1 cellular context compared by ENCODE assay signal in the genomic region with DNA sequence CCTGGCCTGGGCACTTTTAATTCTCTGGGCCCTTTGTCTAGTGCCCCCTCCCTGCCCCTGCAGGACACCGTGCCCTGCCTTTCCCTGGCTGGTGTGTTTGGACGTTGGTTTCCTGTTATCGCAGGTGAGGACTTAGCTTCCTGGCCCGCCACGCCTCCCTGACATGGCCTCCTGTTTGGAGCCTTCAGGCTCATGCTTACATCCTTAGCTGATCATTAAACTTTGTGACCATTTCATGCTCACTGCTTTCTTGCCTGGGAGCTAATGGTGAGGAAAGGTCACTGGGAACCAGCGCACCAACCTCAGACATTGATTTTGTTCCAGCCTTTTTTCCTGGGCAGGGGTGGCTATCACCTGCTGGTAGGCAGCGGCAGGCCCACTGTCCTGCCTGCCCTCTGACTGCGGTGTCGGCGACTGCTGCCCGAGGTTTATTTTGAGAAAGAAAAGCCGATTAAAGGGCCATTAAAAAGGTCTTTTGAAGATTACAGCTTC.
TF ChIP-seq lines count a peak whose summit lies in the region.

No MANE protein-coding gene starts in this region.

TF ChIP-seq in HepG2, 621 proteins besides CTCF, POLR2A, EP300 and RAD21 (continued from another document):
- TF ChIP-seq, protein P1, sequence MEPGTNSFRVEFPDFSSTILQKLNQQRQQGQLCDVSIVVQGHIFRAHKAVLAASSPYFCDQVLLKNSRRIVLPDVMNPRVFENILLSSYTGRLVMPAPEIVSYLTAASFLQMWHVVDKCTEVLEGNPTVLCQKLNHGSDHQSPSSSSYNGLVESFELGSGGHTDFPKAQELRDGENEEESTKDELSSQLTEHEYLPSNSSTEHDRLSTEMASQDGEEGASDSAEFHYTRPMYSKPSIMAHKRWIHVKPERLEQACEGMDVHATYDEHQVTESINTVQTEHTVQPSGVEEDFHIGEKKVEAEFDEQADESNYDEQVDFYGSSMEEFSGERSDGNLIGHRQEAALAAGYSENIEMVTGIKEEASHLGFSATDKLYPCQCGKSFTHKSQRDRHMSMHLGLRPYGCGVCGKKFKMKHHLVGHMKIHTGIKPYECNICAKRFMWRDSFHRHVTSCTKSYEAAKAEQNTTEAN (CRISPR knock-in tag; conservative IDR thresholded peaks at IDR 0.05), result peak; percentile 29; the same call in 1 of the 2 replicates
- TF ChIP-seq GABPB1 (CRISPR knock-in tag; IDR thresholded peaks at IDR 0.05) (0 out of 2 replicates have a peak, but pooled peaks have one; percentile 22), ZC3H13 (CRISPR knock-in tag; IDR thresholded peaks at IDR 0.05) (0 out of 2 replicates have a peak, but pooled peaks have one; percentile 15), ZNF501 (CRISPR knock-in tag; IDR thresholded peaks at IDR 0.05) (peak; percentile 57; the same call in 1 of the 2 replicates), ZNF766 (CRISPR knock-in tag; IDR thresholded peaks at IDR 0.05; ENCODE audit: borderline replicate concordance) (peak; percentile 21; the same call in 1 of the 2 replicates), XRCC5 (optimal IDR thresholded peaks at IDR 0.05; ENCODE audit: low read length) (peak; percentile 47), MYC (CRISPR knock-in tag; IDR thresholded peaks at IDR 0.05; ENCODE audit: borderline replicate concordance) (peak; percentile 63; the same call in 1 of the 2 replicates), POGZ (CRISPR knock-in tag; IDR thresholded peaks at IDR 0.05) (peak; percentile 22; the same call in 1 of the 2 replicates), RARA (CRISPR knock-in tag; IDR thresholded peaks at IDR 0.05) (peak; percentile 71; the same call in 1 of the 2 replicates), THAP11 (CRISPR knock-in tag; IDR thresholded peaks at IDR 0.05) (peak; percentile 44; the same call in 1 of the 2 replicates), ELF3 (CRISPR knock-in tag; IDR thresholded peaks at IDR 0.05) (peak; percentile 79), SMAD3 (CRISPR knock-in tag; IDR thresholded peaks at IDR 0.05) (0 out of 2 replicates have a peak, but pooled peaks have one; percentile 27), ZNF431 (CRISPR knock-in tag; IDR thresholded peaks at IDR 0.05; ENCODE audit: borderline replicate concordance, low read depth) (0 out of 2 replicates have a peak, but pooled peaks have one; percentile 46), MEIS2 (CRISPR knock-in tag; IDR thresholded peaks at IDR 0.05) (0 out of 2 replicates have a peak, but pooled peaks have one; percentile 46), ESRRA (CRISPR knock-in tag; IDR thresholded peaks at IDR 0.05; ENCODE audit: low read depth) (peak; percentile 45), ZNF644 (CRISPR knock-in tag; IDR thresholded peaks at IDR 0.05; ENCODE audit: low read depth) (peak; percentile 47; the same call in 1 of the 2 replicates)
- TF ChIP-seq, protein P2, sequence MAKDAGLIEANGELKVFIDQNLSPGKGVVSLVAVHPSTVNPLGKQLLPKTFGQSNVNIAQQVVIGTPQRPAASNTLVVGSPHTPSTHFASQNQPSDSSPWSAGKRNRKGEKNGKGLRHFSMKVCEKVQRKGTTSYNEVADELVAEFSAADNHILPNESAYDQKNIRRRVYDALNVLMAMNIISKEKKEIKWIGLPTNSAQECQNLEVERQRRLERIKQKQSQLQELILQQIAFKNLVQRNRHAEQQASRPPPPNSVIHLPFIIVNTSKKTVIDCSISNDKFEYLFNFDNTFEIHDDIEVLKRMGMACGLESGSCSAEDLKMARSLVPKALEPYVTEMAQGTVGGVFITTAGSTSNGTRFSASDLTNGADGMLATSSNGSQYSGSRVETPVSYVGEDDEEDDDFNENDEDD (CRISPR knock-in tag; IDR thresholded peaks at IDR 0.05; ENCODE audit: borderline replicate concordance), result peak; percentile 49; the same call in 1 of the 2 replicates
- TF ChIP-seq, protein P3, sequence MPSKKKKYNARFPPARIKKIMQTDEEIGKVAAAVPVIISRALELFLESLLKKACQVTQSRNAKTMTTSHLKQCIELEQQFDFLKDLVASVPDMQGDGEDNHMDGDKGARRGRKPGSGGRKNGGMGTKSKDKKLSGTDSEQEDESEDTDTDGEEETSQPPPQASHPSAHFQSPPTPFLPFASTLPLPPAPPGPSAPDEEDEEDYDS (CRISPR knock-in tag; IDR thresholded peaks at IDR 0.05), result peak; percentile 76
- TF ChIP-seq, protein P4, sequence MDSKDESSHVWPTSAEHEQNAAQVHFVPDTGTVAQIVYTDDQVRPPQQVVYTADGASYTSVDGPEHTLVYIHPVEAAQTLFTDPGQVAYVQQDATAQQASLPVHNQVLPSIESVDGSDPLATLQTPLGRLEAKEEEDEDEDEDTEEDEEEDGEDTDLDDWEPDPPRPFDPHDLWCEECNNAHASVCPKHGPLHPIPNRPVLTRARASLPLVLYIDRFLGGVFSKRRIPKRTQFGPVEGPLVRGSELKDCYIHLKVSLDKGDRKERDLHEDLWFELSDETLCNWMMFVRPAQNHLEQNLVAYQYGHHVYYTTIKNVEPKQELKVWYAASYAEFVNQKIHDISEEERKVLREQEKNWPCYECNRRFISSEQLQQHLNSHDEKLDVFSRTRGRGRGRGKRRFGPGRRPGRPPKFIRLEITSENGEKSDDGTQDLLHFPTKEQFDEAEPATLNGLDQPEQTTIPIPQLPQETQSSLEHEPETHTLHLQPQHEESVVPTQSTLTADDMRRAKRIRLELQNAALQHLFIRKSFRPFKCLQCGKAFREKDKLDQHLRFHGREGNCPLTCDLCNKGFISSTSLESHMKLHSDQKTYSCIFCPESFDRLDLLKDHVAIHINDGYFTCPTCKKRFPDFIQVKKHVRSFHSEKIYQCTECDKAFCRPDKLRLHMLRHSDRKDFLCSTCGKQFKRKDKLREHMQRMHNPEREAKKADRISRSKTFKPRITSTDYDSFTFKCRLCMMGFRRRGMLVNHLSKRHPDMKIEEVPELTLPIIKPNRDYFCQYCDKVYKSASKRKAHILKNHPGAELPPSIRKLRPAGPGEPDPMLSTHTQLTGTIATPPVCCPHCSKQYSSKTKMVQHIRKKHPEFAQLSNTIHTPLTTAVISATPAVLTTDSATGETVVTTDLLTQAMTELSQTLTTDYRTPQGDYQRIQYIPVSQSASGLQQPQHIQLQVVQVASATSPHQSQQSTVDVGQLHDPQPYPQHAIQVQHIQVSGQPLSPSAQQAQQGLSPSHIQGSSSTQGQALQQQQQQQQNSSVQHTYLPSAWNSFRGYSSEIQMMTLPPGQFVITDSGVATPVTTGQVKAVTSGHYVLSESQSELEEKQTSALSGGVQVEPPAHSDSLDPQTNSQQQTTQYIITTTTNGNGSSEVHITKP (CRISPR knock-in tag; IDR thresholded peaks at IDR 0.05; ENCODE audit: low read depth), result no peak
- TF ChIP-seq, protein P5, sequence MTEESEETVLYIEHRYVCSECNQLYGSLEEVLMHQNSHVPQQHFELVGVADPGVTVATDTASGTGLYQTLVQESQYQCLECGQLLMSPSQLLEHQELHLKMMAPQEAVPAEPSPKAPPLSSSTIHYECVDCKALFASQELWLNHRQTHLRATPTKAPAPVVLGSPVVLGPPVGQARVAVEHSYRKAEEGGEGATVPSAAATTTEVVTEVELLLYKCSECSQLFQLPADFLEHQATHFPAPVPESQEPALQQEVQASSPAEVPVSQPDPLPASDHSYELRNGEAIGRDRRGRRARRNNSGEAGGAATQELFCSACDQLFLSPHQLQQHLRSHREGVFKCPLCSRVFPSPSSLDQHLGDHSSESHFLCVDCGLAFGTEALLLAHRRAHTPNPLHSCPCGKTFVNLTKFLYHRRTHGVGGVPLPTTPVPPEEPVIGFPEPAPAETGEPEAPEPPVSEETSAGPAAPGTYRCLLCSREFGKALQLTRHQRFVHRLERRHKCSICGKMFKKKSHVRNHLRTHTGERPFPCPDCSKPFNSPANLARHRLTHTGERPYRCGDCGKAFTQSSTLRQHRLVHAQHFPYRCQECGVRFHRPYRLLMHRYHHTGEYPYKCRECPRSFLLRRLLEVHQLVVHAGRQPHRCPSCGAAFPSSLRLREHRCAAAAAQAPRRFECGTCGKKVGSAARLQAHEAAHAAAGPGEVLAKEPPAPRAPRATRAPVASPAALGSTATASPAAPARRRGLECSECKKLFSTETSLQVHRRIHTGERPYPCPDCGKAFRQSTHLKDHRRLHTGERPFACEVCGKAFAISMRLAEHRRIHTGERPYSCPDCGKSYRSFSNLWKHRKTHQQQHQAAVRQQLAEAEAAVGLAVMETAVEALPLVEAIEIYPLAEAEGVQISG (CRISPR knock-in tag; IDR thresholded peaks at IDR 0.05), result peak; percentile 56
- TF ChIP-seq, protein P6, sequence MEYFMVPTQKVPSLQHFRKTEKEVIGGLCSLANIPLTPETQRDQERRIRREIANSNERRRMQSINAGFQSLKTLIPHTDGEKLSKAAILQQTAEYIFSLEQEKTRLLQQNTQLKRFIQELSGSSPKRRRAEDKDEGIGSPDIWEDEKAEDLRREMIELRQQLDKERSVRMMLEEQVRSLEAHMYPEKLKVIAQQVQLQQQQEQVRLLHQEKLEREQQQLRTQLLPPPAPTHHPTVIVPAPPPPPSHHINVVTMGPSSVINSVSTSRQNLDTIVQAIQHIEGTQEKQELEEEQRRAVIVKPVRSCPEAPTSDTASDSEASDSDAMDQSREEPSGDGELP (IDR thresholded peaks at IDR 0.05; ENCODE audit: borderline replicate concordance, low read depth), result peak; percentile 16; the same call in 1 of the 2 replicates
- TF ChIP-seq, protein P7, sequence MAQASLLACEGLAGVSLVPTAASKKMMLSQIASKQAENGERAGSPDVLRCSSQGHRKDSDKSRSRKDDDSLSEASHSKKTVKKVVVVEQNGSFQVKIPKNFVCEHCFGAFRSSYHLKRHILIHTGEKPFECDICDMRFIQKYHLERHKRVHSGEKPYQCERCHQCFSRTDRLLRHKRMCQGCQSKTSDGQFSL (CRISPR knock-in tag; IDR thresholded peaks at IDR 0.05), result no peak
- TF ChIP-seq, protein P8, sequence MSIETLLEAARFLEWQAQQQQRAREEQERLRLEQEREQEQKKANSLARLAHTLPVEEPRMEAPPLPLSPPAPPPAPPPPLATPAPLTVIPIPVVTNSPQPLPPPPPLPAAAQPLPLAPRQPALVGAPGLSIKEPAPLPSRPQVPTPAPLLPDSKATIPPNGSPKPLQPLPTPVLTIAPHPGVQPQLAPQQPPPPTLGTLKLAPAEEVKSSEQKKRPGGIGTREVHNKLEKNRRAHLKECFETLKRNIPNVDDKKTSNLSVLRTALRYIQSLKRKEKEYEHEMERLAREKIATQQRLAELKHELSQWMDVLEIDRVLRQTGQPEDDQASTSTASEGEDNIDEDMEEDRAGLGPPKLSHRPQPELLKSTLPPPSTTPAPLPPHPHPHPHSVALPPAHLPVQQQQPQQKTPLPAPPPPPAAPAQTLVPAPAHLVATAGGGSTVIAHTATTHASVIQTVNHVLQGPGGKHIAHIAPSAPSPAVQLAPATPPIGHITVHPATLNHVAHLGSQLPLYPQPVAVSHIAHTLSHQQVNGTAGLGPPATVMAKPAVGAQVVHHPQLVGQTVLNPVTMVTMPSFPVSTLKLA (IDR thresholded peaks at IDR 0.05), result peak; percentile 26; the same call in 1 of the 2 replicates
